8 cellular contexts compared by ENCODE assay signal in the genomic region with DNA sequence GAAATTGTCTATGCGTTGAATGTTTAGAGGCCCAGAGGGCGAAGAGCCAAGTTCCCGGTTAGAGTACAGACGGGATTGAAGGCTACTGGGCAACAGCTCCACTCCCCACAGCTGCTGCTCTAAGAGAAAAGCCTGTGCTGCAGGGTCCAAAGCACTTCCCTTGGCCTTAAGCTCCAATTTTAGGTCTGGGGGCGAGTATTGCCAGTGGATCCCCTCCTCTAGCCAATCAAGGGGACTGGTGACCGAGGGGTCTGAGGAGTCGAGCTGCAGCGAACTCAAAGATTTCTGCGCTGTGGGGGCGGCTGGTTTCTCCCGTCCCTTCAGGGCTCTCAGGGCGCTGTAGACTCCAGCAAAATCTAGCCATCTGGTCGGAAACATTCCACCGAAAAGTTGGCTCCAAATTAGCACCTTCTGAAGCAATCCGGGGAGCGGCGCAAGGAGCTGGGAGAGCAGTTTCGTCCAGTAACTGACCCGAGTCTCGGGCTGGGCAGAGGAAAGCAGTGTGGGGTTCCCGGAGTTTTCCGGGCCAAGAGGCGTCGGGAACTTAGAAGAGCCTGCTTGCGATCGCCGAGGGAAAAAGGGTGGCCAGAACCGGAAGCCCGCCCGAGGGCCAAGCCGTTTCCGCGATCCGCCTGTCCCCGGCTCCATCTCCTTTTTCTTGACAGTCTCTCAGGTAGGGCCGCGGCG. TPM values are rescaled to one million over a fixed set of nuclear protein-coding genes. Genes with fewer than 3 reads are reported as not detected.
DNase-seq lines count a peak whose midpoint lies in the region; ATAC-seq and TF ChIP-seq lines count a peak whose summit lies in the region.

No MANE protein-coding gene starts in this region.

- H3K27ac Mint-ChIP-seq in activated CD4-positive, alpha-beta memory T cell treated with anti-CD3 and anti-CD28 coated beads for 36 hours = peak overlapping the region; percentile 98
- H3K27ac Mint-ChIP-seq in type B pancreatic cell = peak overlapping the region; percentile 96

- H3K9me3 Mint-ChIP-seq in activated CD4-positive, alpha-beta memory T cell treated with anti-CD3 and anti-CD28 coated beads for 36 hours = no peaks in the 10 kb centered on the region
- H3K9me3 Mint-ChIP-seq in type B pancreatic cell = no peaks in the 10 kb centered on the region

- H3K4me3 ChIP-seq in epithelial cell of proximal tubule (ENCODE audit: low read depth, low read length) (peak overlapping the region; percentile 88), mucosa of stomach (ENCODE audit: low read length) (peak overlapping the region; percentile 97)

- DNase-seq in NCI-H446 (lab: John Stamatoyannopoulos, UW) (peak; percentile 57 to 59), NCI-H446 treated with DMSO at 0.1 percent for 48 hours (lab: John Stamatoyannopoulos, UW) (no peak), KBM-7 (peak; percentile 34), epithelial cell of proximal tubule (ENCODE audit: low read depth) (no peak), type B pancreatic cell (ENCODE audit: extremely low spot score, unreplicated experiment) (peak; percentile 73)
- peak; percentile 62 for DNase-seq in activated CD4-positive, alpha-beta memory T cell treated with anti-CD3 and anti-CD28 coated beads for 36 hours

- H3K27me3 ChIP-seq in mucosa of stomach (ENCODE audit: control insufficient read depth, insufficient read depth, low read length) = no peaks in the 10 kb centered on the region

- POLR2A ChIA-PET in activated CD4-positive, alpha-beta memory T cell treated with anti-CD3 and anti-CD28 coated beads for 36 hours (lab: Charles Lee) = interaction anchor here (0.9 to 1.3 kb wide), 4 partner anchors 12 to 105 kb away, joined by 3 to 7 read pairs (median 4); partner anchors contain the start of gene MDM4

- in situ Hi-C loops in KBM-7 (cut with MboI; ENCODE audit: low pct_unique_long_range_greater_than_20kb, low sequenced_read_pairs) = no loop called here

- no peak for TF ChIP-seq CTCF in epithelial cell of proximal tubule (conservative IDR thresholded peaks at IDR 0.05; ENCODE audit: low read depth, low read length)
- no peak for TF ChIP-seq CTCF in type B pancreatic cell (conservative IDR thresholded peaks at IDR 0.05)

- peaks cover 7% of the 10 kb centered on the region for H3K36me3 ChIP-seq in mucosa of stomach (ENCODE audit: control insufficient read depth, insufficient read depth, low read length)

- H3K36me3 Mint-ChIP-seq in activated CD4-positive, alpha-beta memory T cell treated with anti-CD3 and anti-CD28 coated beads for 36 hours = peaks cover 49% of the 10 kb centered on the region
- H3K36me3 Mint-ChIP-seq in type B pancreatic cell = peaks cover 15% of the 10 kb centered on the region

- peaks cover 12% of the 10 kb centered on the region for H3K4me1 Mint-ChIP-seq in activated CD4-positive, alpha-beta memory T cell treated with anti-CD3 and anti-CD28 coated beads for 36 hours (ENCODE audit: low read depth)
- H3K4me1 Mint-ChIP-seq in type B pancreatic cell (ENCODE audit: unreplicated experiment) = peaks cover 17% of the 10 kb centered on the region

- CTCF ChIA-PET in activated CD4-positive, alpha-beta memory T cell treated with anti-CD3 and anti-CD28 coated beads for 36 hours (lab: Charles Lee) = interaction anchor here (0.5 to 5.2 kb wide), 5 partner anchors 9 to 399 kb away, joined by 3 to 84 read pairs (median 4); no protein-coding TSS in a partner anchor

- peak; percentile 20 for ATAC-seq in GM21717 (IDR thresholded peaks at IDR 0.05; ENCODE audit: unreplicated experiment)

- peak overlapping the region; percentile 99 for H3K4me3 Mint-ChIP-seq in activated CD4-positive, alpha-beta memory T cell treated with anti-CD3 and anti-CD28 coated beads for 36 hours
- H3K4me3 Mint-ChIP-seq in type B pancreatic cell = peak overlapping the region; percentile 98

- H3K9me3 ChIP-seq in mucosa of stomach (ENCODE audit: control insufficient read depth, low read length) = no peaks in the 10 kb centered on the region

- H3K27me3 Mint-ChIP-seq in activated CD4-positive, alpha-beta memory T cell treated with anti-CD3 and anti-CD28 coated beads for 36 hours = no peaks in the 10 kb centered on the region
- H3K27me3 Mint-ChIP-seq in type B pancreatic cell = no peaks in the 10 kb centered on the region

- intact Hi-C loops in activated CD4-positive, alpha-beta memory T cell treated with anti-CD3 and anti-CD28 coated beads for 36 hours (cut with micrococcal nuclease) = loop anchor here (1.0 to 10.0 kb wide), 5 partner anchors 41 to 1604 kb away; partner anchors contain the start of genes KDM5B, ZBED6 and ZC3H11A

- peak overlapping the region; percentile 99 for H3K9ac ChIP-seq in mucosa of stomach (ENCODE audit: low read length)

- H3K4me1 ChIP-seq in mucosa of stomach (ENCODE audit: control insufficient read depth, insufficient read depth, low read length) = no peaks in the 10 kb centered on the region

RNA-seq across cellular contexts. Expression of gene PPP1R15B, which starts 0.7 kb away (rescaled TPM):
- 10 to 100 TPM; 54.9 to 57.1 TPM for total RNA-seq in activated CD4-positive, alpha-beta memory T cell treated with anti-CD3 and anti-CD28 coated beads for 36 hours
- total RNA-seq in epithelial cell of proximal tubule (26.6 and 28.5 TPM in 2 replicates), type B pancreatic cell (ENCODE audit: low replicate concordance) (43.3 and 48.9 TPM in 2 replicates)

RNA-seq across cellular contexts. Expression of gene PLEKHA6, which starts 51.2 kb away (rescaled TPM):
- total RNA-seq in activated CD4-positive, alpha-beta memory T cell treated with anti-CD3 and anti-CD28 coated beads for 36 hours = under 1 TPM; 0.52 to 0.80 TPM
- total RNA-seq in epithelial cell of proximal tubule (10.4 and 19.9 TPM in 2 replicates), type B pancreatic cell (ENCODE audit: low replicate concordance) (37.8 and 63.1 TPM in 2 replicates)

Comparison
In these comparisons a context has a peak if more than half of its experiments do, and no peak if none do; other contexts are left out.
1. DNase-seq: peak in NCI-H446 (2 of 2), KBM-7 (single experiment), activated CD4-positive, alpha-beta memory T cell treated with anti-CD3 and anti-CD28 coated beads for 36 hours (single experiment) and type B pancreatic cell (single experiment); none in NCI-H446 treated with DMSO at 0.1 percent for 48 hours (single experiment) and epithelial cell of proximal tubule (single experiment).